Comparison of ENCODE assay signal across 9 cellular contexts in the genomic region with DNA sequence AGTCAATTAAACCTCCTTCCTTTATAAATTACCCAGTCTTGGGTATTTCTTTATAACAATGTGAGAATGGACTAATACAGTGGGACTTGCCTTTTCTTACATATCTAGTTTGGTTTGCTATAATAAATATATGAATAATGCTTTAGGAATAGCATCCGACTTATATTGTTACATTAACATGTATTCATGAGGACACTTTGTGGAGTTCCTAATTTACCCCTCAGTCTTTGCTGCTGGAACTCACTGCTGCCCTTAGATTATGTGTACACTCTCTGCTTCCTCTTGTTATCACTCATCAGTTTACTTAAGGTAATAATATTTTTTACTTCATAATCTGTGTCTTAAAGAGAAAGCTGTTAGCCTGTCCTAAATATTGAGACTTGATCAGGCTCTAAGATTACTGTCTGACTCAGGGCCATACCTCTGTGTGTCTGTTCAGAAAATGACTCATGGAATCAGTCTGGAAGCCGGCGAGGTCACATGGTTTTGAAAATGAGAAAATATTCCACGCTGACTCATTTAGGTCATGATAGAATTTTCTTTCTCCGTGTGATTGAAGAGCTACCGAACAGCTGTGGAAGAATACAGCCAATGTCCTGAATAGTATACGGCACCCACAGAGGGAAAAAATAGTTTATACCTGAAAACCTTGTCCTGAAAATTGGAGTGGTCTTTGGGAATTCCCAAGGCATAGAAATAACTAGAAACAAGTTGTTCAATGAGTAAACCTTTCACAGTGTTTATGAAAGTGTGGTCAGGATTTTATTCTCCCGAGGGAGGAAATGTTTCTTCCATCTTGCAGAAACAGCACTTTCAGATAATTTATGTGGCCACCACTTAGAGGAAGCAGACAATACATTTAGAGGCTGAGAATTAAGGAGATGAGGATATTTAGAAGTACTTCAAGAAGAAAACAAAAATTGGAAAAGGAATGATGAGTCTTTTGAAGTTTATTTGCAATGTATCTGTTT.
A peak's percentile ranks its signal among the peaks of the same experiment; 100 is the strongest.
DNase-seq lines count a peak whose midpoint lies in the region; ATAC-seq and FAIRE-seq lines count a peak whose summit lies in the region.
"Had no signal": no experiment of that assay in that cellular context is flagged by ENCODE, and none has a peak within 500 bp of the region (broad histone marks: within the 10 kb centered on the region; RNA-seq: fewer than 3 reads in every experiment).

No MANE protein-coding gene starts in this region.

- DNase-seq in DMS 273 (lab: John Stamatoyannopoulos, UW; ENCODE audit: unreplicated experiment) (peak; percentile 50), DMS 273 treated with DMSO at 0.1 percent for 48 hours (lab: John Stamatoyannopoulos, UW) (no peak), OCI-M2 (lab: John Stamatoyannopoulos, UW; ENCODE audit: unreplicated experiment) (peak; percentile 27), myocyte (ENCODE audit: low read depth) (peak; percentile 98), urothelium cell line (ENCODE audit: low spot score) (peak; percentile 65), GM19240 (ENCODE audit: insufficient read length, low spot score) (no peak)

- FAIRE-seq in urothelium cell line (lab: Jason Lieb, UNC): no peak

- H3K27ac ChIP-seq in cingulate gyrus (ENCODE audit: low read depth, low read length): peak overlapping the region; percentile 30
- H3K27ac ChIP-seq: 22Rv1 had no signal

- ATAC-seq in HG02678 (IDR thresholded peaks at IDR 0.05; ENCODE audit: unreplicated experiment): peak; percentile 90

Comparison
In these comparisons a context has a peak if more than half of its experiments do, and no peak if none do; other contexts are left out.
1. DNase-seq: peak in DMS 273 (single experiment), OCI-M2 (single experiment), myocyte (single experiment) and urothelium cell line (single experiment); none in DMS 273 treated with DMSO at 0.1 percent for 48 hours (single experiment) and GM19240 (single experiment).